25 cellular contexts compared by ENCODE assay signal in genomic region chr6:5984150-5985089, GRCh38. TPM values are rescaled to one million over a fixed set of nuclear protein-coding genes. Genes with fewer than 3 reads are reported as not detected.
DNase-seq lines count a peak whose midpoint lies in the region; ATAC-seq and TF ChIP-seq lines count a peak whose summit lies in the region.
"Had no signal": no experiment of that assay in that cellular context is flagged by ENCODE, and none has a peak within 500 bp of the region (broad histone marks: within the 10 kb centered on the region; RNA-seq: fewer than 3 reads in every experiment).

No MANE protein-coding gene starts in this region.

- peaks cover 3% of the 10 kb centered on the region for H3K36me3 Mint-ChIP-seq in T-helper 1 cell treated with Interleukin-12 subunit alpha and Interleukin-12 subunit beta and Interleukin-4 antibody, amounts not matched to agents 30 μg/mL and 1 μg/mL, for 36 hours (ENCODE audit: low read depth)
- H3K36me3 Mint-ChIP-seq in natural killer cell, result no peaks in the 10 kb centered on the region
- H3K36me3 Mint-ChIP-seq in natural killer cell treated with Interleukin-12 subunit alpha and Interleukin-12 subunit beta and Interleukin-15 and Interleukin-18, amount 100 ng/mL, for 72 hours, result no peaks in the 10 kb centered on the region

- H2AFZ ChIP-seq in mammary epithelial cell (ENCODE audit: low read depth, low read length), result no peak overlapping the region
- H2AFZ ChIP-seq: parathyroid adenoma had no signal

- dilution Hi-C loops in mammary epithelial cell (cut with HindIII; ENCODE audit: low sequenced_read_pairs), result no loop called here

- CTCF ChIA-PET in mammary epithelial cell (lab: Charles Lee; ENCODE audit: low non-redundant PET), result interaction anchor here (0.7 kb wide), 1 partner anchor 14 kb away, joined by 3 read pairs; no protein-coding TSS in a partner anchor

- no peak for ATAC-seq in natural killer cell
- ATAC-seq in natural killer cell treated with Interleukin-12 subunit alpha and Interleukin-12 subunit beta and Interleukin-15 and Interleukin-18, amount 100 ng/mL, for 72 hours, result no peak
- peak; percentile 61 for ATAC-seq in stimulated activated naive CD8-positive, alpha-beta T cell treated with anti-CD3 and anti-CD28 coated beads, Interleukin-15, amount 100 ng/mL, for 72 hours
- ATAC-seq: HCT116, left colon, Panc1 had no signal

- WGBS in mammary epithelial cell (ENCODE audit: low coverage, missing lambda C conversion rate), result 38% methylated on average over 7 of the region's 7 CpGs

- H3K4me3 ChIP-seq in mammary epithelial cell (replicated peaks in 1 of 3; ENCODE audit: insufficient read depth in 1 of 3, low read depth in 2 of 3, low read length in 3 of 3), result no peak overlapping the region
- H3K4me3 ChIP-seq: smooth muscle cell, stomach had no signal

- no peak overlapping the region for H3K4me2 ChIP-seq in mammary epithelial cell (ENCODE audit: insufficient read depth, low read depth, low read length)
- H3K4me2 ChIP-seq: smooth muscle cell had no signal

- peak overlapping the region; percentile 63 for H3K27ac Mint-ChIP-seq in T-helper 1 cell treated with Interleukin-12 subunit alpha and Interleukin-12 subunit beta and Interleukin-4 antibody, amounts not matched to agents 30 μg/mL and 1 μg/mL, for 36 hours
- no peak overlapping the region for H3K27ac Mint-ChIP-seq in natural killer cell
- no peak overlapping the region for H3K27ac Mint-ChIP-seq in natural killer cell treated with Interleukin-12 subunit alpha and Interleukin-12 subunit beta and Interleukin-15 and Interleukin-18, amount 100 ng/mL, for 72 hours
- H3K27ac Mint-ChIP-seq in stimulated activated naive CD8-positive, alpha-beta T cell treated with anti-CD3 and anti-CD28 coated beads, Interleukin-15, amount 100 ng/mL, for 72 hours, result peak overlapping the region in 1 of 2 donors; percentile 82
- H3K27ac Mint-ChIP-seq: activated T-helper 2 cell treated with anti-CD3 and anti-CD28 coated beads, Interferon-gamma antibody, Interleukin-2, Interleukin-4, amounts not matched to agents 10 μg/mL and 5 μg/mL and 100 μg/mL, durations not matched to agents 14 hours and 24 hours and 36 hours had no signal

- no TSS peak for BruUV-seq in mammary epithelial cell (replicated peaks; lab: Mats Ljungman, UMichigan)

- peaks cover 9% of the 10 kb centered on the region for H3K9me3 Mint-ChIP-seq in T-helper 1 cell treated with Interleukin-12 subunit alpha and Interleukin-12 subunit beta and Interleukin-4 antibody, amounts not matched to agents 30 μg/mL and 1 μg/mL, for 36 hours
- H3K9me3 Mint-ChIP-seq in natural killer cell, result peaks cover 0 to 3% of the 10 kb centered on the region in 2 donors
- H3K9me3 Mint-ChIP-seq in natural killer cell treated with Interleukin-12 subunit alpha and Interleukin-12 subunit beta and Interleukin-15 and Interleukin-18, amount 100 ng/mL, for 72 hours, result no peaks in the 10 kb centered on the region
- peaks cover 4 to 7% of the 10 kb centered on the region in 2 donors for H3K9me3 Mint-ChIP-seq in stimulated activated naive CD8-positive, alpha-beta T cell treated with anti-CD3 and anti-CD28 coated beads, Interleukin-15, amount 100 ng/mL, for 72 hours
- H3K9me3 Mint-ChIP-seq: activated T-helper 2 cell treated with anti-CD3 and anti-CD28 coated beads, Interferon-gamma antibody, Interleukin-2, Interleukin-4, amounts not matched to agents 10 μg/mL and 5 μg/mL and 100 μg/mL, durations not matched to agents 14 hours and 24 hours and 36 hours had no signal

- intact Hi-C loops in natural killer cell (cut with micrococcal nuclease) (no loop called here), mammary epithelial cell (cut with micrococcal nuclease) (no loop called here)

- TF ChIP-seq CTCF in natural killer cell (IDR thresholded peaks at IDR 0.05) (no peak), mammary epithelial cell (conservative IDR thresholded peaks at IDR 0.05 in 1 of 2, IDR thresholded peaks at IDR 0.05 in 1 of 2; ENCODE audit: extremely low read depth in 1 of 2, insufficient read depth in 1 of 2, low read depth in 1 of 2, low read length in 2 of 2) (no peak)

- no peaks in the 10 kb centered on the region for H3K4me1 ChIP-seq in mammary epithelial cell (ENCODE audit: insufficient read depth, low read length)
- H3K4me1 ChIP-seq: parathyroid adenoma, stomach had no signal

- H3K27me3 ChIP-seq in mammary epithelial cell (ENCODE audit: insufficient read depth, low read length), result no peaks in the 10 kb centered on the region

- DNase-seq in T-helper 1 cell (no peak), natural killer cell (no peak), mammary epithelial cell (peak; percentile 27), SHP77 (lab: John Stamatoyannopoulos, UW) (no peak), DMS79 treated with DMSO at 0.1 percent for 48 hours (lab: John Stamatoyannopoulos, UW) (no peak)
- DNase-seq in natural killer cell treated with Interleukin-12 subunit alpha and Interleukin-12 subunit beta and Interleukin-15 and Interleukin-18, amount 100 ng/mL, for 72 hours (ENCODE audit: low spot score), result no peak
- DNase-seq in stimulated activated naive CD8-positive, alpha-beta T cell treated with anti-CD3 and anti-CD28 coated beads, Interleukin-15, amount 100 ng/mL, for 72 hours, result no peak
- DNase-seq: Calu3; hypothalamus; left colon; NCI-H1048; retina; Right ventricle myocardium superior; stimulated activated CD4-positive, alpha-beta T cell treated with anti-CD3 and anti-CD28 coated beads, Interleukin-1b, Interleukin-23, amount 100 ng/mL, for 48 hours; stomach; WERI-Rb-1 had no signal

- H3K79me2 ChIP-seq in mammary epithelial cell (ENCODE audit: insufficient read depth, low read length), result no peaks in the 10 kb centered on the region
- H3K79me2 ChIP-seq: parathyroid adenoma had no signal

- no peaks in the 10 kb centered on the region for H4K20me1 ChIP-seq in mammary epithelial cell (ENCODE audit: insufficient read depth, low read length)

- H3K4me1 Mint-ChIP-seq in T-helper 1 cell treated with Interleukin-12 subunit alpha and Interleukin-12 subunit beta and Interleukin-4 antibody, amounts not matched to agents 30 μg/mL and 1 μg/mL, for 36 hours (ENCODE audit: low read depth), result peaks cover 50% of the 10 kb centered on the region
- H3K4me1 Mint-ChIP-seq in natural killer cell, result peaks cover 6% of the 10 kb centered on the region in 2 donors
- H3K4me1 Mint-ChIP-seq in natural killer cell treated with Interleukin-12 subunit alpha and Interleukin-12 subunit beta and Interleukin-15 and Interleukin-18, amount 100 ng/mL, for 72 hours (ENCODE audit: low read depth in 2 of 2), result peaks cover 0 to 21% of the 10 kb centered on the region in 2 donors
- H3K4me1 Mint-ChIP-seq in stimulated activated naive CD8-positive, alpha-beta T cell treated with anti-CD3 and anti-CD28 coated beads, Interleukin-15, amount 100 ng/mL, for 72 hours, result peaks cover 62% of the 10 kb centered on the region
- H3K4me1 Mint-ChIP-seq: neural crest cell had no signal

- in situ Hi-C loops in mammary epithelial cell (cut with MboI; ENCODE audit: low sequenced_read_pairs in 2 of 2), result no loop called here

- H3K27ac ChIP-seq in mammary epithelial cell (ENCODE audit: insufficient read depth, low read depth, low read length), result no peak overlapping the region
- H3K27ac ChIP-seq: 22Rv1, C4-2B, parathyroid adenoma, stomach, WERI-Rb-1 had no signal

- peaks cover 20% of the 10 kb centered on the region for H3K27me3 Mint-ChIP-seq in T-helper 1 cell treated with Interleukin-12 subunit alpha and Interleukin-12 subunit beta and Interleukin-4 antibody, amounts not matched to agents 30 μg/mL and 1 μg/mL, for 36 hours (ENCODE audit: low read depth)
- H3K27me3 Mint-ChIP-seq in natural killer cell (ENCODE audit: low read depth in 2 of 2), result peaks cover 17 to 56% of the 10 kb centered on the region in 2 donors
- H3K27me3 Mint-ChIP-seq in natural killer cell treated with Interleukin-12 subunit alpha and Interleukin-12 subunit beta and Interleukin-15 and Interleukin-18, amount 100 ng/mL, for 72 hours, result peaks cover 20 to 28% of the 10 kb centered on the region in 2 donors
- peaks cover 24% of the 10 kb centered on the region for H3K27me3 Mint-ChIP-seq in stimulated activated naive CD8-positive, alpha-beta T cell treated with anti-CD3 and anti-CD28 coated beads, Interleukin-15, amount 100 ng/mL, for 72 hours

- no peaks in the 10 kb centered on the region for H3K9me3 ChIP-seq in mammary epithelial cell (replicated peaks; ENCODE audit: insufficient read depth, low read length)

- H3K36me3 ChIP-seq in mammary epithelial cell (ENCODE audit: insufficient read depth, low read length), result no peaks in the 10 kb centered on the region
- H3K36me3 ChIP-seq: stomach, WERI-Rb-1 had no signal

- H3K9ac ChIP-seq in mammary epithelial cell (ENCODE audit: insufficient read depth, low read length), result no peak overlapping the region
- H3K9ac ChIP-seq: parathyroid adenoma had no signal

- H3K4me3 Mint-ChIP-seq in T-helper 1 cell treated with Interleukin-12 subunit alpha and Interleukin-12 subunit beta and Interleukin-4 antibody, amounts not matched to agents 30 μg/mL and 1 μg/mL, for 36 hours, result peak overlapping the region; percentile 1
- H3K4me3 Mint-ChIP-seq in natural killer cell, result peak overlapping the region; percentile 4
- no peak overlapping the region for H3K4me3 Mint-ChIP-seq in natural killer cell treated with Interleukin-12 subunit alpha and Interleukin-12 subunit beta and Interleukin-15 and Interleukin-18, amount 100 ng/mL, for 72 hours
- H3K4me3 Mint-ChIP-seq in stimulated activated naive CD8-positive, alpha-beta T cell treated with anti-CD3 and anti-CD28 coated beads, Interleukin-15, amount 100 ng/mL, for 72 hours, result peak overlapping the region; percentile 20 to 50
- H3K4me3 Mint-ChIP-seq: neural crest cell had no signal

RNA-seq across cellular contexts. Expression of gene NRN1, which starts 22.3 kb away (rescaled TPM):
- total RNA-seq in natural killer cell (not detected), mammary epithelial cell (1 to 10 TPM in 1 of 2 donors, under 1 TPM in 1; 0.17 to 4.2 TPM)
- total RNA-seq in natural killer cell treated with Interleukin-12 subunit alpha and Interleukin-12 subunit beta and Interleukin-15 and Interleukin-18, amount 100 ng/mL, for 72 hours, result 1 to 10 TPM in 1 of 2 donors, under 1 TPM in 1; 0.95 to 2.0 TPM
- not detected for polyA plus RNA-seq in mammary epithelial cell
- not detected for polyA minus RNA-seq in mammary epithelial cell
- total RNA-seq: Calu3, smooth muscle cell had no signal
